ENCODE assay signal across 15 cellular contexts in genomic region chr11:120547301-120547700, GRCh38. TPM values are rescaled to one million over a fixed set of nuclear protein-coding genes. Genes with fewer than 3 reads are reported as not detected.
DNase-seq lines count a peak whose midpoint lies in the region; ATAC-seq and TF ChIP-seq lines count a peak whose summit lies in the region.
"Had no signal": no experiment of that assay in that cellular context is flagged by ENCODE, and none has a peak within 500 bp of the region (broad histone marks: within the 10 kb centered on the region; RNA-seq: fewer than 3 reads in every experiment).

No MANE protein-coding gene starts in this region.

- DNase-seq in LHCN-M2 (ENCODE audit: low read depth) = peak; percentile 17
- no peak for DNase-seq in caudate nucleus (lab: John Stamatoyannopoulos, UW)
- DNase-seq in left kidney (ENCODE audit: low read depth, low spot score) = peak; percentile 35
- no peak for DNase-seq in spleen
- no peak for DNase-seq in activated effector memory CD4-positive, alpha-beta T cell treated with anti-CD3 and anti-CD28 coated beads, Interleukin-2, amount 50 U/mL, for 16 hours
- DNase-seq in activated naive CD4-positive, alpha-beta T cell (lab: John Stamatoyannopoulos, UW) = no peak
- DNase-seq: activated CD4-positive, alpha-beta T cell treated with anti-CD3 and anti-CD28 coated beads, Interleukin-2, amount 50 U/mL, for 48 hours had no signal

- TF ChIP-seq POLR2A in spleen (IDR thresholded peaks at IDR 0.05) = no peak

- intact Hi-C loops in spleen (cut with DNase I; ENCODE audit: low total_unique reads) = no loop called here

- ATAC-seq in GM18861 (IDR thresholded peaks at IDR 0.05; ENCODE audit: unreplicated experiment) (no peak), HG03432 (IDR thresholded peaks at IDR 0.05; ENCODE audit: unreplicated experiment) (no peak)
- ATAC-seq: activated naive CD4-positive, alpha-beta T cell treated with anti-CD3 and anti-CD28 coated beads, Interleukin-2, amount 50 U/mL, for 72 hours had no signal

- H3K27ac ChIP-seq in caudate nucleus (ENCODE audit: low read depth, low read length) (peak overlapping the region; percentile 63), spleen (peak overlapping the region in 6 of 8 donors; percentile 16 to 71 (median 50))
- H3K27ac ChIP-seq: C4-2B, KMS-11, neural progenitor cell, testis had no signal

- peaks cover 0 to under 1% (median 0%) of the 10 kb centered on the region in 8 donors for H3K9me3 ChIP-seq in spleen
- H3K9me3 ChIP-seq: testis had no signal

- no peak overlapping the region for H3K4me3 ChIP-seq in spleen
- H3K4me3 ChIP-seq: neural progenitor cell, testis had no signal

- H3K27me3 ChIP-seq in spleen (replicated peaks in 1 of 7) = peaks cover 0 to 21% (median 0%) of the 10 kb centered on the region in 7 donors
- H3K27me3 ChIP-seq: neural progenitor cell, testis had no signal

- no peaks in the 10 kb centered on the region for H3K36me3 ChIP-seq in spleen
- H3K36me3 ChIP-seq: neural progenitor cell had no signal

- no peak for TF ChIP-seq CTCF in spleen (IDR thresholded peaks at IDR 0.05 in 8 of 11, conservative IDR thresholded peaks at IDR 0.05 in 3 of 11)

- peaks cover 7 to 37% (median 24%) of the 10 kb centered on the region in 6 donors for H3K4me1 ChIP-seq in spleen

- 82 to 88% (median 85%) methylated on average over 10 of the region's 10 CpGs for WGBS in spleen, 5 donors

RNA-seq across cellular contexts. Expression of gene GRIK4, which starts 35.8 kb away (rescaled TPM):
- total RNA-seq in LHCN-M2 (2014; rRNA removed) = 0.06 and 0.13 TPM in 2 replicates
- polyA plus RNA-seq in LHCN-M2 (2012) = 0.09 TPM
- 1 to 10 TPM in 4 of 7 donors, under 1 TPM in 3; 0.40 to 2.4 (median 1.7) TPM for total RNA-seq in spleen
- under 1 TPM; 0.04 to 0.19 (median 0.14) TPM for polyA plus RNA-seq in spleen
- total RNA-seq: activated naive CD4-positive, alpha-beta T cell treated with anti-CD3 and anti-CD28 coated beads, Interleukin-2, amount 50 U/mL, for 72 hours; T-helper 2 cell treated with Interferon-gamma antibody and Interleukin-4, amounts not matched to agents 100 ng/mL and 5 ng/mL, for 36 hours had no signal

Comparison
In these comparisons a context has a peak if more than half of its experiments do, and no peak if none do; other contexts are left out.
1. DNase-seq: peak in LHCN-M2 (single experiment) and left kidney (single experiment); none in caudate nucleus (0 of 61), spleen (single experiment), activated effector memory CD4-positive, alpha-beta T cell treated with anti-CD3 and anti-CD28 coated beads, Interleukin-2, amount 50 U/mL, for 16 hours (single experiment) and activated naive CD4-positive, alpha-beta T cell (0 of 4).